In genomic region chr14:64238049-64238448, GRCh38 we compare ENCODE assay signal across 17 cellular contexts.
"Had no signal": no experiment of that assay in that cellular context is flagged by ENCODE, and none has a peak within 500 bp of the region (broad histone marks: within the 10 kb centered on the region; RNA-seq: fewer than 3 reads in every experiment).

No MANE protein-coding gene starts in this region.

- DNase-seq: activated CD4-positive, alpha-beta T cell treated with anti-CD3 and anti-CD28 coated beads for 4 hours; activated CD8-positive, alpha-beta memory T cell treated with anti-CD3 and anti-CD28 coated beads, Interleukin-2, amount 50 U/mL, for 48 hours; activated CD8-positive, alpha-beta T cell treated with anti-CD3 and anti-CD28 coated beads for 36 hours; activated gamma-delta T cell treated with Interleukin-2 at 50 U/mL for 16 hours; activated T-cell treated with anti-CD3 and anti-CD28 coated beads, Interleukin-2, amount 50 U/mL, for 72 hours; amygdala; central memory CD4-positive, alpha-beta T cell; colonic mucosa; hippocampal formation; kidney; left ventricle myocardium inferior; nucleus accumbens; posterior cingulate gyrus; retina; stimulated activated CD4-positive, alpha-beta T cell treated with anti-CD3 and anti-CD28 coated beads, Interleukin-2, amount 100 ng/mL, for 48 hours; stimulated activated naive CD8-positive, alpha-beta T cell treated with anti-CD3 and anti-CD28 coated beads, Interleukin-15, Interleukin-2, amounts not matched to agents 100 U/mL and 50 U/mL, for 24 hours; T-helper 1 cell had no signal

- FAIRE-seq: kidney had no signal
